Comparison of ENCODE assay signal across 10 cellular contexts in genomic region chr17:74514632-74515035, GRCh38. TPM values are rescaled to one million over a fixed set of nuclear protein-coding genes. Genes with fewer than 3 reads are reported as not detected.
DNase-seq lines count a peak whose midpoint lies in the region; ATAC-seq and TF ChIP-seq lines count a peak whose summit lies in the region.
"Had no signal": no experiment of that assay in that cellular context is flagged by ENCODE, and none has a peak within 500 bp of the region (broad histone marks: within the 10 kb centered on the region; RNA-seq: fewer than 3 reads in every experiment).

No MANE protein-coding gene starts in this region.

- H3K4me3 Mint-ChIP-seq in IgD-negative memory B cell: peak overlapping the region; percentile 37 to 75 (median 56)

- WGBS in gastroesophageal sphincter (ENCODE audit: low coverage in 1 of 2), 2 donors: 85 to 97% methylated on average over 8 of the region's 8 CpGs

- no peak overlapping the region for H3K27ac ChIP-seq in gastroesophageal sphincter

- H3K9me3 Mint-ChIP-seq in IgD-negative memory B cell: peaks cover 11 to 15% (median 14%) of the 10 kb centered on the region in 3 donors

- H3K4me3 ChIP-seq in astrocyte of the cerebellum (ENCODE audit: low read depth, low read length) (no peak overlapping the region), gastroesophageal sphincter (no peak overlapping the region)

- no peaks in the 10 kb centered on the region for H3K27me3 Mint-ChIP-seq in IgD-negative memory B cell

- peaks cover 6% of the 10 kb centered on the region for H3K36me3 Mint-ChIP-seq in IgD-negative memory B cell

- ATAC-seq in omental fat pad (ENCODE audit: low FRiP score) (no peak), gastroesophageal sphincter (no peak), HG03520 (IDR thresholded peaks at IDR 0.05; ENCODE audit: unreplicated experiment) (no peak)

- in situ Hi-C loops in astrocyte of the cerebellum (cut with HindIII; ENCODE audit: low sequenced_read_pairs): no loop called here

- no peaks in the 10 kb centered on the region for H3K9me3 ChIP-seq in gastroesophageal sphincter

- DNase-seq in NCI-H2196 (lab: John Stamatoyannopoulos, UW; ENCODE audit: unreplicated experiment) (peak; percentile 49), NCI-H2196 treated with DMSO at 0.1 percent for 48 hours (lab: John Stamatoyannopoulos, UW; ENCODE audit: unreplicated experiment) (no peak), astrocyte of the cerebellum (ENCODE audit: low read depth) (peak; percentile 8), omental fat pad (ENCODE audit: low spot score) (peak; percentile 60), NCI-H2107 (lab: John Stamatoyannopoulos, UW) (no peak)
- DNase-seq: small intestine had no signal

- no peak for TF ChIP-seq POLR2A in gastroesophageal sphincter (IDR thresholded peaks at IDR 0.05)

- H3K27me3 ChIP-seq in gastroesophageal sphincter: peaks cover 18% of the 10 kb centered on the region

- peaks cover 0 to 11% (median 4%) of the 10 kb centered on the region in 3 donors for H3K4me1 Mint-ChIP-seq in IgD-negative memory B cell

- H3K27ac Mint-ChIP-seq in IgD-negative memory B cell: peak overlapping the region; percentile 85 to 100 (median 98)

- H3K4me1 ChIP-seq in gastroesophageal sphincter: no peaks in the 10 kb centered on the region

- no peak for TF ChIP-seq EP300 in gastroesophageal sphincter (IDR thresholded peaks at IDR 0.05)

- H3K36me3 ChIP-seq in gastroesophageal sphincter: no peaks in the 10 kb centered on the region

- TF ChIP-seq CTCF in astrocyte of the cerebellum (IDR thresholded peaks at IDR 0.05; ENCODE audit: low read depth, low read length, missing control alignments) (no peak), omental fat pad (IDR thresholded peaks at IDR 0.05) (no peak), gastroesophageal sphincter (IDR thresholded peaks at IDR 0.05) (no peak)

RNA-seq across cellular contexts. Expression of gene CD300LB, which starts 16.6 kb away (rescaled TPM):
- polyA plus RNA-seq in IgD-negative memory B cell: not detected
- total RNA-seq in omental fat pad (10 to 100 TPM in 1 of 4 donors, 1 to 10 TPM in 1, under 1 TPM in 2; 0.63 to 14.1 (median 0.86) TPM), gastroesophageal sphincter (1 to 10 TPM in 1 of 4 donors, under 1 TPM in 1, not detected in 2; 0.67 to 1.0 TPM)
- total RNA-seq: M059J had no signal

RNA-seq across cellular contexts. Expression of gene CD300C, which starts 31.3 kb away (rescaled TPM):
- polyA plus RNA-seq in IgD-negative memory B cell: 1.6 TPM
- 1 to 10 TPM; 1.6 to 9.4 (median 2.1) TPM for total RNA-seq in omental fat pad
- 1 to 10 TPM in 1 of 4 donors, under 1 TPM in 1, not detected in 2; 0.54 to 2.3 TPM for total RNA-seq in gastroesophageal sphincter

RNA-seq across cellular contexts. Expression of gene CD300A, which starts 48.2 kb away (rescaled TPM):
- polyA plus RNA-seq in IgD-negative memory B cell: 28.0 TPM
- total RNA-seq in omental fat pad (10 to 100 TPM in 3 of 4 donors, 1 to 10 TPM in 1; 4.8 to 24.6 (median 16.6) TPM), gastroesophageal sphincter (1 to 10 TPM; 2.0 to 5.8 (median 3.1) TPM)
- total RNA-seq: M059J had no signal

RNA-seq across cellular contexts. Expression of gene CD300H, which starts 52.7 kb away (rescaled TPM):
- 0.61 TPM for polyA plus RNA-seq in IgD-negative memory B cell
- not detected for total RNA-seq in omental fat pad
- total RNA-seq in gastroesophageal sphincter: not detected
- total RNA-seq: M059J had no signal
- polyA plus RNA-seq: small intestine had no signal

Comparison
In these comparisons a context has a peak if more than half of its experiments do, and no peak if none do; other contexts are left out.
1. DNase-seq: peak in NCI-H2196 (single experiment), astrocyte of the cerebellum (single experiment) and omental fat pad (single experiment); none in NCI-H2196 treated with DMSO at 0.1 percent for 48 hours (single experiment) and NCI-H2107 (single experiment).